1 cellular context compared by ENCODE assay signal in genomic region chrX:57905141-57905540, GRCh38.
TF ChIP-seq lines count a peak whose summit lies in the region.

No MANE protein-coding gene starts in this region.

TF ChIP-seq in liver, 16 proteins besides CTCF, POLR2A, EP300 and RAD21 (continued from another document):
- TF ChIP-seq ZBTB33 (IDR thresholded peaks at IDR 0.05) (no peak), HNF4A (conservative IDR thresholded peaks at IDR 0.05) (no peak), YY1 (IDR thresholded peaks at IDR 0.05) (no peak)
